ENCODE assay signal across 8 cellular contexts in genomic region chr10:689433-690226, GRCh38. TPM values are rescaled to one million over a fixed set of nuclear protein-coding genes. Genes with fewer than 3 reads are reported as not detected.
A peak's percentile ranks its signal among the peaks of the same experiment; 100 is the strongest.
DNase-seq lines count a peak whose midpoint lies in the region; ATAC-seq, FAIRE-seq and TF ChIP-seq lines count a peak whose summit lies in the region.

A gene with protein sequence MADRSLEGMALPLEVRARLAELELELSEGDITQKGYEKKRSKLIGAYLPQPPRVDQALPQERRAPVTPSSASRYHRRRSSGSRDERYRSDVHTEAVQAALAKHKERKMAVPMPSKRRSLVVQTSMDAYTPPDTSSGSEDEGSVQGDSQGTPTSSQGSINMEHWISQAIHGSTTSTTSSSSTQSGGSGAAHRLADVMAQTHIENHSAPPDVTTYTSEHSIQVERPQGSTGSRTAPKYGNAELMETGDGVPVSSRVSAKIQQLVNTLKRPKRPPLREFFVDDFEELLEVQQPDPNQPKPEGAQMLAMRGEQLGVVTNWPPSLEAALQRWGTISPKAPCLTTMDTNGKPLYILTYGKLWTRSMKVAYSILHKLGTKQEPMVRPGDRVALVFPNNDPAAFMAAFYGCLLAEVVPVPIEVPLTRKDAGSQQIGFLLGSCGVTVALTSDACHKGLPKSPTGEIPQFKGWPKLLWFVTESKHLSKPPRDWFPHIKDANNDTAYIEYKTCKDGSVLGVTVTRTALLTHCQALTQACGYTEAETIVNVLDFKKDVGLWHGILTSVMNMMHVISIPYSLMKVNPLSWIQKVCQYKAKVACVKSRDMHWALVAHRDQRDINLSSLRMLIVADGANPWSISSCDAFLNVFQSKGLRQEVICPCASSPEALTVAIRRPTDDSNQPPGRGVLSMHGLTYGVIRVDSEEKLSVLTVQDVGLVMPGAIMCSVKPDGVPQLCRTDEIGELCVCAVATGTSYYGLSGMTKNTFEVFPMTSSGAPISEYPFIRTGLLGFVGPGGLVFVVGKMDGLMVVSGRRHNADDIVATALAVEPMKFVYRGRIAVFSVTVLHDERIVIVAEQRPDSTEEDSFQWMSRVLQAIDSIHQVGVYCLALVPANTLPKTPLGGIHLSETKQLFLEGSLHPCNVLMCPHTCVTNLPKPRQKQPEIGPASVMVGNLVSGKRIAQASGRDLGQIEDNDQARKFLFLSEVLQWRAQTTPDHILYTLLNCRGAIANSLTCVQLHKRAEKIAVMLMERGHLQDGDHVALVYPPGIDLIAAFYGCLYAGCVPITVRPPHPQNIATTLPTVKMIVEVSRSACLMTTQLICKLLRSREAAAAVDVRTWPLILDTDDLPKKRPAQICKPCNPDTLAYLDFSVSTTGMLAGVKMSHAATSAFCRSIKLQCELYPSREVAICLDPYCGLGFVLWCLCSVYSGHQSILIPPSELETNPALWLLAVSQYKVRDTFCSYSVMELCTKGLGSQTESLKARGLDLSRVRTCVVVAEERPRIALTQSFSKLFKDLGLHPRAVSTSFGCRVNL (N-terminal part only) (minus strand): TSS chr10:689668. CDS start chr10:689578, 90 bp downstream.

- peak within 1 kb of the TSS; percentile 81 for H3K4me3 Mint-ChIP-seq in T-helper 17 cell

- H3K4me1 Mint-ChIP-seq in T-helper 17 cell = peaks cover 10% of the 10 kb centered on the region

- peaks cover 55% of the 10 kb centered on the region for H3K27me3 Mint-ChIP-seq in T-helper 17 cell

- ATAC-seq in T-helper 17 cell = peak; percentile 23
- ATAC-seq in GM21737 (IDR thresholded peaks at IDR 0.05; ENCODE audit: unreplicated experiment) = no peak

- H3K27me3 ChIP-seq in fibroblast of lung (ENCODE audit: control insufficient read depth, insufficient read depth, low read length) = no peaks in the 10 kb centered on the region

- H3K9me3 ChIP-seq in T-helper 17 cell (ENCODE audit: control insufficient read depth, low read length, poor library complexity, severe bottlenecking) = no peaks in the 10 kb centered on the region
- no peaks in the 10 kb centered on the region for H3K9me3 ChIP-seq in fibroblast of lung (ENCODE audit: control insufficient read depth, insufficient read depth, low read depth, low read length)

- H4K20me1 ChIP-seq in fibroblast of lung (ENCODE audit: control insufficient read depth, extremely low read depth, insufficient read depth, low read length) = peaks cover 1% of the 10 kb centered on the region

- H3K4me1 ChIP-seq in fibroblast of lung (ENCODE audit: control insufficient read depth, extremely low read depth, insufficient read depth, low read length) = peaks cover 6% of the 10 kb centered on the region

- CTCF ChIA-PET in AG04449 (lab: Yijun Ruan, JAX) = interaction anchor here (1.0 kb wide), 1 partner anchor 121 kb away, joined by 3 read pairs; no protein-coding TSS in a partner anchor

- peak within 1 kb of the TSS; percentile 87 for H2AFZ ChIP-seq in fibroblast of lung (ENCODE audit: low read length)

- H3K36me3 ChIP-seq in fibroblast of lung (ENCODE audit: control insufficient read depth, insufficient read depth, low read length) = no peaks in the 10 kb centered on the region

- H3K4me3 ChIP-seq in AG04449 (ENCODE audit: low read depth, low read length) (peak within 1 kb of the TSS; percentile 73), fibroblast of lung (replicated peaks in 1 of 4; ENCODE audit: control extremely low read depth in 1 of 4, insufficient read depth in 1 of 4, low read depth in 3 of 4, low read length in 4 of 4) (peak within 1 kb of the TSS; percentile 55 to 79 (median 68))

- DNase-seq in AG04449 (ENCODE audit: low read depth, low spot score) (no peak), H54 (ENCODE audit: insufficient read length, low spot score) (peak; percentile 84), T-helper 17 cell (no peak), fibroblast of lung (ENCODE audit: low read depth in 2 of 2) (peak; percentile 76 to 80), mucosa of gallbladder (ENCODE audit: low spot score) (peak; percentile 62), ureter (ENCODE audit: low spot score) (no peak), DMS114 treated with DMSO at 0.1 percent for 48 hours (lab: John Stamatoyannopoulos, UW; ENCODE audit: unreplicated experiment) (no peak)

- H3K4me2 ChIP-seq in fibroblast of lung (ENCODE audit: extremely low read depth, insufficient read depth, low read length) = peak within 1 kb of the TSS; percentile 88

- no peak for FAIRE-seq in H54 (lab: Jason Lieb, UNC)

- peaks cover 34% of the 10 kb centered on the region for H3K79me2 ChIP-seq in fibroblast of lung (ENCODE audit: control insufficient read depth, insufficient read depth, low read length)

- H3K36me3 Mint-ChIP-seq in T-helper 17 cell (ENCODE audit: low read depth) = peaks cover 3% of the 10 kb centered on the region

- H3K27ac Mint-ChIP-seq in T-helper 17 cell = no peak within 1 kb of the TSS

- H3K9ac ChIP-seq in fibroblast of lung (ENCODE audit: insufficient read depth, low read length) = peak within 1 kb of the TSS; percentile 81

- TF ChIP-seq POLR2A in H54 (IDR thresholded peaks at IDR 0.05; ENCODE audit: low read depth, low read length) = peak; percentile 81

- POLR2A ChIA-PET in AG04449 (lab: Yijun Ruan, JAX) = no interaction called here

- peak within 1 kb of the TSS; percentile 64 for H3K27ac ChIP-seq in fibroblast of lung (ENCODE audit: insufficient read depth, low read length)

- TF ChIP-seq CTCF in AG04449 (IDR thresholded peaks at IDR 0.05; ENCODE audit: insufficient read depth, low read length, missing control alignments) (no peak), fibroblast of lung (conservative IDR thresholded peaks at IDR 0.05 in 1 of 2, IDR thresholded peaks at IDR 0.05 in 1 of 2; ENCODE audit: low read depth in 1 of 2, low read length in 2 of 2) (no peak)

RNA-seq across cellular contexts. Expression of the gene that starts here (rescaled TPM):
- total RNA-seq in T-helper 17 cell (1 to 10 TPM; 4.1 to 6.0 TPM), fibroblast of lung (12.6 and 18.3 TPM in 2 replicates), mucosa of gallbladder (31.5 TPM), ureter (26.8 TPM)
- polyA plus RNA-seq in fibroblast of lung = 9.3 and 10.7 TPM in 2 replicates
- polyA plus RNA-seq in fibroblast of lung (2012) = 11.0 and 15.3 TPM in 2 replicates
- 69.5 and 70.2 TPM in 2 replicates for polyA minus RNA-seq in fibroblast of lung (ENCODE audit: low replicate concordance)

Comparison
In these comparisons a context has a peak if more than half of its experiments do, and no peak if none do; other contexts are left out.
1. DNase-seq: peak in H54 (single experiment), fibroblast of lung (2 of 2) and mucosa of gallbladder (single experiment); none in AG04449 (single experiment), T-helper 17 cell (0 of 3), ureter (single experiment) and DMS114 treated with DMSO at 0.1 percent for 48 hours (single experiment).